12 cellular contexts compared by ENCODE assay signal in the genomic region with DNA sequence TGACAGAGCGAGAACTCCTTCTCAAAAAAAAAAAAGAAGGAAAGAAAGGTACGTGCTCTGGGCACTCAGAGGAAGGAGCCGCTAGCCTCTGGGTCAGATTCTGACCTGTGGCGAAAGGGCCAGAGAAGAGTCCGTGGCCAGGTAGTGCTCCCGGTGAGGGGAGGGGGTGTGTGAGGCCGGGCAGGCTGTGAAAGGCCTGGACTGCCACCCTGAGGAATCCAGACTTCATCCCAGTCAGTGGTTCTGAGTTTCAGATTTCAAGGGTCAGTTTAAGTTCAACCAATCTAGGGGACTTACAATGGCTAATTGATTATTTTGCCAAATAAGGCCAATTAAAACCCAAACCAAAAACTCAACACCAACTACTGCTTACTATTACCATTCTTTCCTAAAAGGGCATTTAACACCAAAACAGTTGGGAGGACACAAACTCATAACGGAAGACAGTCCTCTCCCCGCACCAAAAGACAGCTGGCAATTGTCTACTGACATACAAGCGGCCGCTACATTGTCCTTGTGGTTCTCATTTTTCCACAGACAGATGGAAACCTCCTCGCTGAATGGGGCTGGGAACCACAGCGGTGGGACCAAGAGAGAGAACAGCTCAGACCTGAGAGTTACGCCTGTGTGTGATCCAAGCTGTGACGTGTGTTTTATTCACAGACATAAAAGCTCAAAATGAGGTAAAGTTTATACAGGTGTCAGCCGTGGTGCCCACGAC. TPM values are rescaled to one million over a fixed set of nuclear protein-coding genes. Genes with fewer than 3 reads are reported as not detected.
A peak's percentile ranks its signal among the peaks of the same experiment; 100 is the strongest.
DNase-seq lines count a peak whose midpoint lies in the region; ATAC-seq and TF ChIP-seq lines count a peak whose summit lies in the region.
"Had no signal": no experiment of that assay in that cellular context is flagged by ENCODE, and none has a peak within 500 bp of the region (broad histone marks: within the 10 kb centered on the region; RNA-seq: fewer than 3 reads in every experiment).

No MANE protein-coding gene starts in this region.

- H3K9me2 ChIP-seq in GM23338 (ENCODE audit: insufficient read depth): no peaks in the 10 kb centered on the region

- H3K27me3 Mint-ChIP-seq in GM23338 (ENCODE audit: insufficient read depth, low read depth, poor library complexity): peaks cover 5% of the 10 kb centered on the region
- no peaks in the 10 kb centered on the region for H3K27me3 Mint-ChIP-seq in progenitor cell of endocrine pancreas

- ATAC-seq in GM23338 (peak; percentile 26; the same call in 1 of the 3 replicates), GM18868 (IDR thresholded peaks at IDR 0.05; ENCODE audit: unreplicated experiment) (no peak), HG03139 (IDR thresholded peaks at IDR 0.05; ENCODE audit: unreplicated experiment) (no peak), upper lobe of right lung (no peak)

- no peaks in the 10 kb centered on the region for H3K4me1 ChIP-seq in GM23338 (ENCODE audit: insufficient read depth)
- H3K4me1 ChIP-seq in upper lobe of right lung: no peaks in the 10 kb centered on the region

- H3K27me3 ChIP-seq in GM23338 (ENCODE audit: insufficient read depth): no peaks in the 10 kb centered on the region
- no peaks in the 10 kb centered on the region for H3K27me3 ChIP-seq in upper lobe of right lung
- H3K27me3 ChIP-seq: BE2C had no signal

- no peak overlapping the region for H2AFZ ChIP-seq in GM23338

- H3F3A ChIP-seq in GM23338 (replicated peaks; ENCODE audit: low read depth): no peaks in the 10 kb centered on the region

- H3K36me3 ChIP-seq in GM23338 (ENCODE audit: insufficient read depth): no peaks in the 10 kb centered on the region
- no peaks in the 10 kb centered on the region for H3K36me3 ChIP-seq in upper lobe of right lung
- H3K36me3 ChIP-seq: BE2C had no signal

- TF ChIP-seq CTCF in GM23338 (conservative IDR thresholded peaks at IDR 0.05; ENCODE audit: low read depth in 2 of 2): no peak; a peak in 1 of 4 replicates
- TF ChIP-seq CTCF in progenitor cell of endocrine pancreas (IDR thresholded peaks at IDR 0.05; ENCODE audit: unreplicated experiment): peak; percentile 16
- no peak for TF ChIP-seq CTCF in upper lobe of right lung (IDR thresholded peaks at IDR 0.05)

- H3K36me3 Mint-ChIP-seq in GM23338 (ENCODE audit: low read depth): peaks cover 9% of the 10 kb centered on the region; the same call in 2 of the 3 replicates
- H3K36me3 Mint-ChIP-seq in progenitor cell of endocrine pancreas (ENCODE audit: insufficient read depth): peaks cover 20% of the 10 kb centered on the region

- no peaks in the 10 kb centered on the region for H3K9me3 ChIP-seq in upper lobe of right lung
- H3K9me3 ChIP-seq: BE2C had no signal

- no peaks in the 10 kb centered on the region for H3K4me1 Mint-ChIP-seq in GM23338
- H3K4me1 Mint-ChIP-seq in progenitor cell of endocrine pancreas (ENCODE audit: low read depth): peaks cover 10% of the 10 kb centered on the region

- H3K27ac Mint-ChIP-seq in GM23338 (no peak overlapping the region), progenitor cell of endocrine pancreas (peak overlapping the region; percentile 73)

- H3K4me2 ChIP-seq in GM23338: no peak overlapping the region

- H3K9me3 Mint-ChIP-seq in GM23338: no peaks in the 10 kb centered on the region
- H3K9me3 Mint-ChIP-seq in progenitor cell of endocrine pancreas (ENCODE audit: low read depth): no peaks in the 10 kb centered on the region

- intact Hi-C loops in upper lobe of right lung (cut with DNase I): no loop called here

- H3K4me3 ChIP-seq in GM23338 (no peak overlapping the region), upper lobe of right lung (no peak overlapping the region)

- DNase-seq in GM23338 (ENCODE audit: low spot score) (no peak), left kidney (ENCODE audit: low read depth, low spot score) (peak; percentile 90), progenitor cell of endocrine pancreas (ENCODE audit: low spot score, unreplicated experiment) (no peak), upper lobe of right lung (no peak)
- DNase-seq: ACHN, BE2C, NCI-H187 treated with DMSO at 0.1 percent for 48 hours, NCI-H2171 treated with DMSO at 0.1 percent for 48 hours, NCI-H774 had no signal

- TF ChIP-seq EP300 in Ishikawa (IDR thresholded peaks at IDR 0.05; ENCODE audit: borderline replicate concordance): no peak

- TF ChIP-seq RAD21 in Ishikawa (IDR thresholded peaks at IDR 0.05; ENCODE audit: low read depth): peak; percentile 48

- H3K79me2 ChIP-seq in GM23338 (replicated peaks; ENCODE audit: insufficient read depth): no peaks in the 10 kb centered on the region

- no peaks in the 10 kb centered on the region for H4K20me1 ChIP-seq in GM23338 (replicated peaks; ENCODE audit: insufficient read depth)

- H3K27ac ChIP-seq in GM23338 (ENCODE audit: low read depth) (no peak overlapping the region), upper lobe of right lung (no peak overlapping the region)

- H3K4me3 Mint-ChIP-seq in GM23338: no peak overlapping the region
- no peak overlapping the region for H3K4me3 Mint-ChIP-seq in progenitor cell of endocrine pancreas (ENCODE audit: low read depth)

TF ChIP-seq in Ishikawa, 13 proteins besides CTCF, POLR2A, EP300 and RAD21:
- TF ChIP-seq TAF1 (IDR thresholded peaks at IDR 0.05; ENCODE audit: low read depth) (no peak), FOXM1 (IDR thresholded peaks at IDR 0.05; ENCODE audit: borderline replicate concordance, low read depth) (no peak), YY1 (IDR thresholded peaks at IDR 0.05; ENCODE audit: low read depth) (no peak), TCF12 (IDR thresholded peaks at IDR 0.05; ENCODE audit: low read depth) (no peak), CEBPB (IDR thresholded peaks at IDR 0.05) (no peak), NFIC (IDR thresholded peaks at IDR 0.05) (no peak)
- TF ChIP-seq, protein P1, sequence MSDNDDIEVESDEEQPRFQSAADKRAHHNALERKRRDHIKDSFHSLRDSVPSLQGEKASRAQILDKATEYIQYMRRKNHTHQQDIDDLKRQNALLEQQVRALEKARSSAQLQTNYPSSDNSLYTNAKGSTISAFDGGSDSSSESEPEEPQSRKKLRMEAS (IDR thresholded peaks at IDR 0.05): no peak
- TF ChIP-seq, protein P2, sequence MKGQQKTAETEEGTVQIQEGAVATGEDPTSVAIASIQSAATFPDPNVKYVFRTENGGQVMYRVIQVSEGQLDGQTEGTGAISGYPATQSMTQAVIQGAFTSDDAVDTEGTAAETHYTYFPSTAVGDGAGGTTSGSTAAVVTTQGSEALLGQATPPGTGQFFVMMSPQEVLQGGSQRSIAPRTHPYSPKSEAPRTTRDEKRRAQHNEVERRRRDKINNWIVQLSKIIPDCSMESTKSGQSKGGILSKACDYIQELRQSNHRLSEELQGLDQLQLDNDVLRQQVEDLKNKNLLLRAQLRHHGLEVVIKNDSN (IDR thresholded peaks at IDR 0.05): no peak

RNA-seq across cellular contexts. Expression of a gene that starts 30.5 kb away (rescaled TPM):
- total RNA-seq in GM23338 (2014; rRNA removed; shearing (Covaris generic)): 10.5 and 11.3 TPM in 2 replicates
- 9.4 and 10.0 TPM in 2 replicates for polyA plus RNA-seq in GM23338 (2016; fragmentation: Nextera tagmentation; extraction: Ambion mirVana)
- total RNA-seq in progenitor cell of endocrine pancreas: 40.1 and 44.7 TPM in 2 replicates
- total RNA-seq in upper lobe of right lung: 25.3 TPM
